Comparison of ENCODE assay signal across 8 cellular contexts in the genomic region with DNA sequence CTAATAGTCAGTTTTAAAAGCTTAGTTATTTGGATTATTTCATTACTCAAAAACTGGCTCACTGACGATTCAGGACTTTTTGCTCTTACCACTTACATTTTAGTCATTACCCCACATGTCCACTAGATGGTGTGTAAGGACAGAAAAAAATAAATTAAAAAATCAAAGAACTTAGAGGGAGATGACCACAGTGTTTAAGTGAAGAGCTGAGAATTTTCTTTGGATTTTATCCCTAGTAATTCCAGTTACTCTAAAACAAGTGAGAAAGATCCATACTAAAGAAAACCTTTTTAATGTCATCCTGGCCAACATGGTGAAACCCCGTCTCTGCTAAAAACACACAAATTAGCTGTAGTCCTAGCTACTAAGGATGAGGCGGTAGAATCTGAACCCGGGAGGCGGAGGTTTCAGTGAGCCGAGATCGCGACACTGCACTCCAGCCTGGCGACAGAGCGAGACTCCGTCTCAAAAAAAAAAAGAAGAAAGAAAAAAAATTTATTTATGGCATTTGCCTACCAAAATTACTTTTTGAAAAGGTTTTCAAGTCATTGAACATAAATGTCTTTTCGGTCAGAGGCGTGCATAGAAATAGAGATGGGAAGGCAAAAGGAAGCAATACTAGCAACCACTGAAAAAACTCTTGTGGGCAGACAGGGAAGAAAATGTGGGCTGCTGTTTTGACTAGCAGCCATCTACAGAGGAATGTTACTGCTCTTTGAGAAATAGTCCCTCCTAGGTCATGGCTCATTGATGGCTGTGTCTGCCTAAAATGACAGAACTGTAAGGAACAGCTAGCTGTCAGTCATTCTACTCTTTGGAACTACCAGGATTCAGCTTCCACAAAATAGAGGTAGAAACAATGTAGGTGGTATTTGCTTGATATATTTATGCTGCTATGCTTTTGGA. TPM values are rescaled to one million over a fixed set of nuclear protein-coding genes. Genes with fewer than 3 reads are reported as not detected.
DNase-seq lines count a peak whose midpoint lies in the region; ATAC-seq and TF ChIP-seq lines count a peak whose summit lies in the region.

No MANE protein-coding gene starts in this region.

- DNase-seq in AG20443 (ENCODE audit: low spot score) (peak; percentile 64), GM04504 (ENCODE audit: low read depth) (peak; percentile 19), HAP-1 (ENCODE audit: low spot score in 2 of 2) (peak; percentile 25 to 77), Kasumi-1 (lab: John Stamatoyannopoulos, UW) (peak; percentile 65 to 83), WTC11 (ENCODE audit: low spot score) (peak; percentile 32), germinal center (ENCODE audit: low spot score) (peak; percentile 17), psoas muscle (no peak)
- DNase-seq in stimulated activated CD4-positive, alpha-beta T cell treated with anti-CD3 and anti-CD28 coated beads, Interleukin-4, amount 100 ng/mL, for 4 hours = no peak

- H3K27me3 ChIP-seq in HAP-1 (ENCODE audit: low read depth) (no peaks in the 10 kb centered on the region), psoas muscle (ENCODE audit: insufficient read depth in 3 of 3, low read length in 2 of 3) (peaks cover 0 to 4% (median 0%) of the 10 kb centered on the region in 3 donors)

- H3K27me3 Mint-ChIP-seq in WTC11 (ENCODE audit: low read depth) = 0 out of 2 replicates have a peak, but pooled peaks cover 6% of the 10 kb centered on the region

- peaks cover 46% of the 10 kb centered on the region for H3K36me3 Mint-ChIP-seq in WTC11

- peak; percentile 63 for TF ChIP-seq CTCF in WTC11 (IDR thresholded peaks at IDR 0.05)
- TF ChIP-seq CTCF in psoas muscle (IDR thresholded peaks at IDR 0.05) = peak; percentile 81

- peak overlapping the region; percentile 68 for H3K4me3 Mint-ChIP-seq in WTC11

- no peaks in the 10 kb centered on the region for H3K36me3 ChIP-seq in HAP-1 (replicated peaks)
- H3K36me3 ChIP-seq in psoas muscle (ENCODE audit: insufficient read depth in 1 of 2, low read depth in 1 of 2) = no peaks in the 10 kb centered on the region

- peak overlapping the region; percentile 97 for H3K27ac Mint-ChIP-seq in WTC11

- H3K4me1 ChIP-seq in HAP-1 (peaks cover 20% of the 10 kb centered on the region), psoas muscle (no peaks in the 10 kb centered on the region)

- H3K9me3 Mint-ChIP-seq in WTC11 = peaks cover 50% of the 10 kb centered on the region

- H3K9me3 ChIP-seq in HAP-1 (no peaks in the 10 kb centered on the region), psoas muscle (no peaks in the 10 kb centered on the region)

- in situ Hi-C loops in HAP-1 (cut with MboI; ENCODE audit: low sequenced_read_pairs) = loop anchor here (25.0 kb wide), 1 partner anchor 890 kb away; no protein-coding TSS in a partner anchor

- 14 to 23% (median 18%) methylated on average over 13 of the region's 13 CpGs for WGBS in psoas muscle, 3 donors

- POLR2A ChIA-PET in WTC11 (lab: Charles Lee) = interaction anchor here (1.4 kb wide), 1 partner anchor 33 kb away, joined by 3 read pairs; no protein-coding TSS in a partner anchor

- peaks cover 35% of the 10 kb centered on the region for H3K4me1 Mint-ChIP-seq in WTC11

- H3K4me3 ChIP-seq in HAP-1 (no peak overlapping the region), psoas muscle (peak overlapping the region; percentile 37)

- no peak overlapping the region for H3K27ac ChIP-seq in psoas muscle

- ATAC-seq in WTC11 = peak; percentile 82
- peak in 2 of 4 donors; percentile 72 to 82 for ATAC-seq in psoas muscle

- CTCF ChIA-PET in WTC11 (lab: Charles Lee) = interaction anchor here (0.6 to 2.4 kb wide), 25 partner anchors 13 to 634 kb away, joined by 3 to 28 read pairs (median 4); a partner anchor contains a TSS

- intact Hi-C loops in psoas muscle (cut with DNase I) = loop anchor here (1.0 to 2.0 kb wide), 2 partner anchors 103 to 105 kb away; no protein-coding TSS in a partner anchor

TF ChIP-seq in WTC11, 78 proteins besides CTCF, POLR2A, EP300 and RAD21:
- TF ChIP-seq, protein P1, sequence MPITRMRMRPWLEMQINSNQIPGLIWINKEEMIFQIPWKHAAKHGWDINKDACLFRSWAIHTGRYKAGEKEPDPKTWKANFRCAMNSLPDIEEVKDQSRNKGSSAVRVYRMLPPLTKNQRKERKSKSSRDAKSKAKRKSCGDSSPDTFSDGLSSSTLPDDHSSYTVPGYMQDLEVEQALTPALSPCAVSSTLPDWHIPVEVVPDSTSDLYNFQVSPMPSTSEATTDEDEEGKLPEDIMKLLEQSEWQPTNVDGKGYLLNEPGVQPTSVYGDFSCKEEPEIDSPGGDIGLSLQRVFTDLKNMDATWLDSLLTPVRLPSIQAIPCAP (CRISPR knock-in tag; IDR thresholded peaks at IDR 0.05) = no peak
- TF ChIP-seq SMAD4 (CRISPR knock-in tag; IDR thresholded peaks at IDR 0.05) (no peak), NFE2L1 (CRISPR knock-in tag; IDR thresholded peaks at IDR 0.05) (no peak), PRRX2 (CRISPR knock-in tag; IDR thresholded peaks at IDR 0.05) (no peak), ZNF138 (CRISPR knock-in tag; conservative IDR thresholded peaks at IDR 0.05) (no peak), CBFB (CRISPR knock-in tag; IDR thresholded peaks at IDR 0.05; ENCODE audit: low read depth) (no peak), ELF4 (CRISPR knock-in tag; IDR thresholded peaks at IDR 0.05; ENCODE audit: low read depth) (no peak), HMGA2 (CRISPR knock-in tag; IDR thresholded peaks at IDR 0.05) (no peak)
- TF ChIP-seq, protein P2, sequence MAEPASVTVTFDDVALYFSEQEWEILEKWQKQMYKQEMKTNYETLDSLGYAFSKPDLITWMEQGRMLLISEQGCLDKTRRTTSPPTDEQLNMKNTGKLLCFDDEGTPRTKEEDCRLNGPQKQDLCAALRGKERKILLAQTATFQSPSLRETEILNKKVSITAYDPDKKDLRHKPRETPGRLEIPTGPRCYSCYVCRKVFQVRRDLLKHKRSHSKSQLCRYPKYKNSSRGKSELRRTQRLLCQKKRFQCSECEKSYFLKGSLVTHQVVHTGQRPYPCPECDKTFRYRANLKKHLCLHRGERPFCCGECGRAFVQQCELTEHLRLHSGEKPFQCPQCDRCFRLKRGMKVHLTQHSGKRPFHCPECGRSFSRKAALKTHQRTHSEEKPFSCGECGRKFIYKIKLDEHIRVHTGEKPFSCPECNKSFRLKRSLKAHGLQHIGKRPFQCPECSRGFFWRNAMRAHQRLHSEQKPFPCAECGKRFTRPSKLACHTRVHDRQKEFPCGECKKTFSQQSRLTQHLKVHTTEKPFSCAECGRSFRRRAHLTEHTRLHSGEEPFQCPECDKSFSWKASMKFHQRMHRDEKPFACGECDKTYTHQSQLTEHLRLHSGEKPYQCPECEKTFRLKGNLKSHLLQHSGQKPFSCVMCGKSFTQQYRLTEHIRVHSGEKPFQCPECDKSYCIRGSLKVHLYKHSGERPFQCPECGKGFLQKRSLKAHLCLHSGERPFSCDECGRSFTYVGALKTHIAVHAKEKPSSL (CRISPR knock-in tag; conservative IDR thresholded peaks at IDR 0.05) = no peak
- TF ChIP-seq, protein P3, sequence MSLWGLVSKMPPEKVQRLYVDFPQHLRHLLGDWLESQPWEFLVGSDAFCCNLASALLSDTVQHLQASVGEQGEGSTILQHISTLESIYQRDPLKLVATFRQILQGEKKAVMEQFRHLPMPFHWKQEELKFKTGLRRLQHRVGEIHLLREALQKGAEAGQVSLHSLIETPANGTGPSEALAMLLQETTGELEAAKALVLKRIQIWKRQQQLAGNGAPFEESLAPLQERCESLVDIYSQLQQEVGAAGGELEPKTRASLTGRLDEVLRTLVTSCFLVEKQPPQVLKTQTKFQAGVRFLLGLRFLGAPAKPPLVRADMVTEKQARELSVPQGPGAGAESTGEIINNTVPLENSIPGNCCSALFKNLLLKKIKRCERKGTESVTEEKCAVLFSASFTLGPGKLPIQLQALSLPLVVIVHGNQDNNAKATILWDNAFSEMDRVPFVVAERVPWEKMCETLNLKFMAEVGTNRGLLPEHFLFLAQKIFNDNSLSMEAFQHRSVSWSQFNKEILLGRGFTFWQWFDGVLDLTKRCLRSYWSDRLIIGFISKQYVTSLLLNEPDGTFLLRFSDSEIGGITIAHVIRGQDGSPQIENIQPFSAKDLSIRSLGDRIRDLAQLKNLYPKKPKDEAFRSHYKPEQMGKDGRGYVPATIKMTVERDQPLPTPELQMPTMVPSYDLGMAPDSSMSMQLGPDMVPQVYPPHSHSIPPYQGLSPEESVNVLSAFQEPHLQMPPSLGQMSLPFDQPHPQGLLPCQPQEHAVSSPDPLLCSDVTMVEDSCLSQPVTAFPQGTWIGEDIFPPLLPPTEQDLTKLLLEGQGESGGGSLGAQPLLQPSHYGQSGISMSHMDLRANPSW (CRISPR knock-in tag; conservative IDR thresholded peaks at IDR 0.05; ENCODE audit: low read depth) = no peak
- TF ChIP-seq, protein P4, sequence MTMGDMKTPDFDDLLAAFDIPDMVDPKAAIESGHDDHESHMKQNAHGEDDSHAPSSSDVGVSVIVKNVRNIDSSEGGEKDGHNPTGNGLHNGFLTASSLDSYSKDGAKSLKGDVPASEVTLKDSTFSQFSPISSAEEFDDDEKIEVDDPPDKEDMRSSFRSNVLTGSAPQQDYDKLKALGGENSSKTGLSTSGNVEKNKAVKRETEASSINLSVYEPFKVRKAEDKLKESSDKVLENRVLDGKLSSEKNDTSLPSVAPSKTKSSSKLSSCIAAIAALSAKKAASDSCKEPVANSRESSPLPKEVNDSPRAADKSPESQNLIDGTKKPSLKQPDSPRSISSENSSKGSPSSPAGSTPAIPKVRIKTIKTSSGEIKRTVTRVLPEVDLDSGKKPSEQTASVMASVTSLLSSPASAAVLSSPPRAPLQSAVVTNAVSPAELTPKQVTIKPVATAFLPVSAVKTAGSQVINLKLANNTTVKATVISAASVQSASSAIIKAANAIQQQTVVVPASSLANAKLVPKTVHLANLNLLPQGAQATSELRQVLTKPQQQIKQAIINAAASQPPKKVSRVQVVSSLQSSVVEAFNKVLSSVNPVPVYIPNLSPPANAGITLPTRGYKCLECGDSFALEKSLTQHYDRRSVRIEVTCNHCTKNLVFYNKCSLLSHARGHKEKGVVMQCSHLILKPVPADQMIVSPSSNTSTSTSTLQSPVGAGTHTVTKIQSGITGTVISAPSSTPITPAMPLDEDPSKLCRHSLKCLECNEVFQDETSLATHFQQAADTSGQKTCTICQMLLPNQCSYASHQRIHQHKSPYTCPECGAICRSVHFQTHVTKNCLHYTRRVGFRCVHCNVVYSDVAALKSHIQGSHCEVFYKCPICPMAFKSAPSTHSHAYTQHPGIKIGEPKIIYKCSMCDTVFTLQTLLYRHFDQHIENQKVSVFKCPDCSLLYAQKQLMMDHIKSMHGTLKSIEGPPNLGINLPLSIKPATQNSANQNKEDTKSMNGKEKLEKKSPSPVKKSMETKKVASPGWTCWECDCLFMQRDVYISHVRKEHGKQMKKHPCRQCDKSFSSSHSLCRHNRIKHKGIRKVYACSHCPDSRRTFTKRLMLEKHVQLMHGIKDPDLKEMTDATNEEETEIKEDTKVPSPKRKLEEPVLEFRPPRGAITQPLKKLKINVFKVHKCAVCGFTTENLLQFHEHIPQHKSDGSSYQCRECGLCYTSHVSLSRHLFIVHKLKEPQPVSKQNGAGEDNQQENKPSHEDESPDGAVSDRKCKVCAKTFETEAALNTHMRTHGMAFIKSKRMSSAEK (CRISPR knock-in tag; IDR thresholded peaks at IDR 0.05; ENCODE audit: borderline replicate concordance) = no peak
TF ChIP-seq in WTC11: peak in this region for 0.

RNA-seq across cellular contexts. Expression of a gene that starts 26.6 kb away (rescaled TPM):
- total RNA-seq in WTC11 (2021) (not detected in 3 replicates), psoas muscle (not detected)
- under 1 TPM in 2 of 3 donors, not detected in 1; 0.03 TPM for polyA plus RNA-seq in psoas muscle

Comparison
In these comparisons a context has a peak if more than half of its experiments do, and no peak if none do; other contexts are left out.
1. DNase-seq: peak in AG20443 (single experiment), GM04504 (single experiment), HAP-1 (2 of 2), Kasumi-1 (2 of 2), WTC11 (single experiment) and germinal center (single experiment); none in psoas muscle (0 of 2) and stimulated activated CD4-positive, alpha-beta T cell treated with anti-CD3 and anti-CD28 coated beads, Interleukin-4, amount 100 ng/mL, for 4 hours (0 of 2).